1 cellular context compared by ENCODE assay signal in genomic region chr3:149575213-149575961, GRCh38.
A peak's percentile ranks its signal among the peaks of the same experiment; 100 is the strongest.
TF ChIP-seq lines count a peak whose summit lies in the region.

No MANE protein-coding gene starts in this region.

TF ChIP-seq in IMR-90, 13 proteins besides CTCF, POLR2A, EP300 and RAD21 (continued from another document):
- TF ChIP-seq, protein P1, sequence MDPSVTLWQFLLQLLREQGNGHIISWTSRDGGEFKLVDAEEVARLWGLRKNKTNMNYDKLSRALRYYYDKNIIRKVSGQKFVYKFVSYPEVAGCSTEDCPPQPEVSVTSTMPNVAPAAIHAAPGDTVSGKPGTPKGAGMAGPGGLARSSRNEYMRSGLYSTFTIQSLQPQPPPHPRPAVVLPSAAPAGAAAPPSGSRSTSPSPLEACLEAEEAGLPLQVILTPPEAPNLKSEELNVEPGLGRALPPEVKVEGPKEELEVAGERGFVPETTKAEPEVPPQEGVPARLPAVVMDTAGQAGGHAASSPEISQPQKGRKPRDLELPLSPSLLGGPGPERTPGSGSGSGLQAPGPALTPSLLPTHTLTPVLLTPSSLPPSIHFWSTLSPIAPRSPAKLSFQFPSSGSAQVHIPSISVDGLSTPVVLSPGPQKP (IDR thresholded peaks at IDR 0.05; ENCODE audit: borderline replicate concordance, low read depth, low read length) = no peak
- no peak for TF ChIP-seq MAZ (IDR thresholded peaks at IDR 0.05; ENCODE audit: borderline replicate concordance, low read depth, low read length)
- TF ChIP-seq NFE2L2 (IDR thresholded peaks at IDR 0.05; ENCODE audit: low read depth, low read length) = no peak
- TF ChIP-seq SMC3 (IDR thresholded peaks at IDR 0.05; ENCODE audit: low read depth, low read length) = 0 out of 2 replicates have a peak, but pooled peaks have one; percentile 8
- TF ChIP-seq CEBPB (IDR thresholded peaks at IDR 0.05; ENCODE audit: low read depth, low read length) = peak; percentile 82
